Comparison of ENCODE assay signal across 18 cellular contexts in genomic region chr1:112708489-112708888, GRCh38. TPM values are rescaled to one million over a fixed set of nuclear protein-coding genes. Genes with fewer than 3 reads are reported as not detected.
A peak's percentile ranks its signal among the peaks of the same experiment; 100 is the strongest.
DNase-seq lines count a peak whose midpoint lies in the region; ATAC-seq and TF ChIP-seq lines count a peak whose summit lies in the region.
"Had no signal": no experiment of that assay in that cellular context is flagged by ENCODE, and none has a peak within 500 bp of the region (broad histone marks: within the 10 kb centered on the region; RNA-seq: fewer than 3 reads in every experiment).

No MANE protein-coding gene starts in this region.

- DNase-seq in natural killer cell (no peak), nephron progenitor cell (no peak), type B pancreatic cell (ENCODE audit: extremely low spot score, unreplicated experiment) (no peak), NCI-H774 (lab: John Stamatoyannopoulos, UW) (no peak), NAMALWA (ENCODE audit: low spot score) (no peak)
- DNase-seq in natural killer cell treated with Interleukin-12 subunit alpha and Interleukin-12 subunit beta and Interleukin-15 and Interleukin-18, amount 100 ng/mL, for 72 hours (ENCODE audit: low spot score), result no peak
- DNase-seq: BE2C; CD8-positive, alpha-beta T cell; DMS79; MV-4-11; NCI-H1436; NCI-H2029 treated with DMSO at 0.1 percent for 48 hours; NCI-H2171 treated with DMSO at 0.1 percent for 48 hours; NCI-H748 treated with DMSO at 0.1 percent for 48 hours; SJCRH30 had no signal

- H3K27me3 Mint-ChIP-seq in natural killer cell (ENCODE audit: low read depth in 2 of 2) (peaks cover 0 to 3% of the 10 kb centered on the region in 2 donors), nephron progenitor cell (ENCODE audit: low read depth, poor library complexity) (peaks cover 39% of the 10 kb centered on the region), type B pancreatic cell (peaks cover 44% of the 10 kb centered on the region)
- peaks cover 0 to 9% of the 10 kb centered on the region in 2 donors for H3K27me3 Mint-ChIP-seq in natural killer cell treated with Interleukin-12 subunit alpha and Interleukin-12 subunit beta and Interleukin-15 and Interleukin-18, amount 100 ng/mL, for 72 hours
- no peaks in the 10 kb centered on the region for H3K27me3 Mint-ChIP-seq in activated T-helper 17 cell treated with anti-CD3 and anti-CD28 coated beads, Interleukin-2, amount 50 U/mL, for 72 hours

- H3K4me1 Mint-ChIP-seq in natural killer cell, result peaks cover 36% of the 10 kb centered on the region in 2 donors
- peaks cover 29 to 36% of the 10 kb centered on the region in 2 donors for H3K4me1 Mint-ChIP-seq in natural killer cell treated with Interleukin-12 subunit alpha and Interleukin-12 subunit beta and Interleukin-15 and Interleukin-18, amount 100 ng/mL, for 72 hours (ENCODE audit: low read depth in 2 of 2)
- H3K4me1 Mint-ChIP-seq in activated T-helper 17 cell treated with anti-CD3 and anti-CD28 coated beads, Interleukin-2, amount 50 U/mL, for 72 hours, result peaks cover 23% of the 10 kb centered on the region
- peaks cover 57% of the 10 kb centered on the region for H3K4me1 Mint-ChIP-seq in nephron progenitor cell
- peaks cover 26% of the 10 kb centered on the region for H3K4me1 Mint-ChIP-seq in type B pancreatic cell (ENCODE audit: unreplicated experiment)

- H3K4me3 Mint-ChIP-seq in natural killer cell, result peak overlapping the region; percentile 93
- H3K4me3 Mint-ChIP-seq in natural killer cell treated with Interleukin-12 subunit alpha and Interleukin-12 subunit beta and Interleukin-15 and Interleukin-18, amount 100 ng/mL, for 72 hours, result no peak overlapping the region
- peak overlapping the region; percentile 67 for H3K4me3 Mint-ChIP-seq in activated T-helper 17 cell treated with anti-CD3 and anti-CD28 coated beads, Interleukin-2, amount 50 U/mL, for 72 hours
- peak overlapping the region; percentile 11 for H3K4me3 Mint-ChIP-seq in nephron progenitor cell
- H3K4me3 Mint-ChIP-seq in type B pancreatic cell, result peak overlapping the region; percentile 87

- H3K9me3 Mint-ChIP-seq in natural killer cell (no peaks in the 10 kb centered on the region), nephron progenitor cell (no peaks in the 10 kb centered on the region), type B pancreatic cell (no peaks in the 10 kb centered on the region)
- no peaks in the 10 kb centered on the region for H3K9me3 Mint-ChIP-seq in natural killer cell treated with Interleukin-12 subunit alpha and Interleukin-12 subunit beta and Interleukin-15 and Interleukin-18, amount 100 ng/mL, for 72 hours
- H3K9me3 Mint-ChIP-seq in activated T-helper 17 cell treated with anti-CD3 and anti-CD28 coated beads, Interleukin-2, amount 50 U/mL, for 72 hours, result no peaks in the 10 kb centered on the region
- H3K9me3 Mint-ChIP-seq: CD8-positive, alpha-beta T cell; GM23338 had no signal

- TF ChIP-seq CTCF in natural killer cell (IDR thresholded peaks at IDR 0.05) (no peak), nephron progenitor cell (IDR thresholded peaks at IDR 0.05) (no peak), type B pancreatic cell (conservative IDR thresholded peaks at IDR 0.05) (no peak)

- ATAC-seq in natural killer cell, result no peak
- no peak for ATAC-seq in natural killer cell treated with Interleukin-12 subunit alpha and Interleukin-12 subunit beta and Interleukin-15 and Interleukin-18, amount 100 ng/mL, for 72 hours
- no peak for ATAC-seq in activated T-helper 17 cell treated with anti-CD3 and anti-CD28 coated beads, Interleukin-2, amount 50 U/mL, for 72 hours (replicated peaks)
- ATAC-seq in GM21360 (IDR thresholded peaks at IDR 0.05; ENCODE audit: unreplicated experiment), result no peak
- ATAC-seq: CD8-positive, alpha-beta T cell; GM23338 had no signal

- intact Hi-C loops in natural killer cell (cut with micrococcal nuclease), result loop anchor here (5.0 kb wide), 1 partner anchor 206 kb away; no protein-coding TSS in a partner anchor

- H3K36me3 Mint-ChIP-seq in natural killer cell (no peaks in the 10 kb centered on the region), nephron progenitor cell (ENCODE audit: low read depth) (no peaks in the 10 kb centered on the region), type B pancreatic cell (no peaks in the 10 kb centered on the region)
- H3K36me3 Mint-ChIP-seq in natural killer cell treated with Interleukin-12 subunit alpha and Interleukin-12 subunit beta and Interleukin-15 and Interleukin-18, amount 100 ng/mL, for 72 hours, result no peaks in the 10 kb centered on the region
- H3K36me3 Mint-ChIP-seq in activated T-helper 17 cell treated with anti-CD3 and anti-CD28 coated beads, Interleukin-2, amount 50 U/mL, for 72 hours (ENCODE audit: low read depth), result no peaks in the 10 kb centered on the region
- H3K36me3 Mint-ChIP-seq: CD8-positive, alpha-beta T cell had no signal

- H3K27ac Mint-ChIP-seq in natural killer cell, result peak overlapping the region in 1 of 2 donors; percentile 81
- H3K27ac Mint-ChIP-seq in natural killer cell treated with Interleukin-12 subunit alpha and Interleukin-12 subunit beta and Interleukin-15 and Interleukin-18, amount 100 ng/mL, for 72 hours, result peak overlapping the region in 1 of 2 donors; percentile 87
- no peak overlapping the region for H3K27ac Mint-ChIP-seq in activated T-helper 17 cell treated with anti-CD3 and anti-CD28 coated beads, Interleukin-2, amount 50 U/mL, for 72 hours
- H3K27ac Mint-ChIP-seq in nephron progenitor cell, result no peak overlapping the region
- H3K27ac Mint-ChIP-seq in type B pancreatic cell, result no peak overlapping the region
- H3K27ac Mint-ChIP-seq: CD8-positive, alpha-beta T cell; GM23338 had no signal

RNA-seq across cellular contexts. Expression of gene RHOC, which starts 1.6 kb away (rescaled TPM):
- total RNA-seq in natural killer cell (100 to 1,000 TPM; 161 to 199 (median 195) TPM), type B pancreatic cell (ENCODE audit: low replicate concordance) (131 and 173 TPM in 2 replicates)
- total RNA-seq in natural killer cell treated with Interleukin-12 subunit alpha and Interleukin-12 subunit beta and Interleukin-15 and Interleukin-18, amount 100 ng/mL, for 72 hours, result 100 to 1,000 TPM in 1 of 2 donors, 10 to 100 TPM in 1; 77.2 to 132 TPM
- total RNA-seq in activated T-helper 17 cell treated with anti-CD3 and anti-CD28 coated beads, Interleukin-2, amount 50 U/mL, for 72 hours, result 10 to 100 TPM; 39.5 to 59.4 TPM

RNA-seq across cellular contexts. Expression of gene PPM1J, which starts 6.6 kb away (rescaled TPM):
- under 1 TPM in 1 of 3 donors, not detected in 2; 0.26 TPM for total RNA-seq in natural killer cell
- not detected for total RNA-seq in natural killer cell treated with Interleukin-12 subunit alpha and Interleukin-12 subunit beta and Interleukin-15 and Interleukin-18, amount 100 ng/mL, for 72 hours
- under 1 TPM; 0.30 to 0.69 TPM for total RNA-seq in activated T-helper 17 cell treated with anti-CD3 and anti-CD28 coated beads, Interleukin-2, amount 50 U/mL, for 72 hours
- total RNA-seq in type B pancreatic cell (ENCODE audit: low replicate concordance), result 2.5 and 2.6 TPM in 2 replicates

RNA-seq across cellular contexts. Expression of gene MOV10, which starts 34.0 kb away (rescaled TPM):
- total RNA-seq in natural killer cell (100 to 1,000 TPM in 2 of 3 donors, 10 to 100 TPM in 1; 87.9 to 124 (median 119) TPM), type B pancreatic cell (ENCODE audit: low replicate concordance) (113 and 128 TPM in 2 replicates)
- total RNA-seq in natural killer cell treated with Interleukin-12 subunit alpha and Interleukin-12 subunit beta and Interleukin-15 and Interleukin-18, amount 100 ng/mL, for 72 hours, result 10 to 100 TPM; 71.0 to 78.0 TPM
- 10 to 100 TPM; 54.7 to 59.3 TPM for total RNA-seq in activated T-helper 17 cell treated with anti-CD3 and anti-CD28 coated beads, Interleukin-2, amount 50 U/mL, for 72 hours
